In genomic region chr4:10334506-10335028, GRCh38 we compare ENCODE assay signal across 26 cellular contexts.
"Had no signal": no experiment of that assay in that cellular context is flagged by ENCODE, and none has a peak within 500 bp of the region (broad histone marks: within the 10 kb centered on the region; RNA-seq: fewer than 3 reads in every experiment).

No MANE protein-coding gene starts in this region.

- H3K36me3 Mint-ChIP-seq: activated naive CD8-positive, alpha-beta T cell treated with anti-CD3 and anti-CD28 coated beads for 36 hours; brain had no signal

- H3K4me1 ChIP-seq: adrenal gland, esophagus squamous epithelium, left lung, right lobe of liver, testis, transverse colon had no signal

- H3K9me3 ChIP-seq: adrenal gland, esophagus squamous epithelium, left lung, right lobe of liver, testis, transverse colon had no signal

- H3K4me3 Mint-ChIP-seq: activated naive CD4-positive, alpha-beta T cell treated with anti-CD3 and anti-CD28 coated beads for 36 hours; activated naive CD8-positive, alpha-beta T cell treated with anti-CD3 and anti-CD28 coated beads for 36 hours; activated T-helper 1 cell treated with anti-CD3 and anti-CD28 coated beads, Interleukin-12 subunit alpha, Interleukin-12 subunit beta, Interleukin-2, Interleukin-4 antibody, amounts not matched to agents 30 ng/mL and 10 ng/mL and 1 ng/mL, durations not matched to agents 14 hours and 24 hours and 36 hours; brain; nephron; T-helper 2 cell treated with Interferon-gamma antibody and Interleukin-4, amounts not matched to agents 5 μg/mL and 100 μg/mL, for 36 hours had no signal

- H3K27me3 ChIP-seq: adrenal gland, left lung, right lobe of liver, testis, transverse colon had no signal

- H3K27ac ChIP-seq: adrenal gland, esophagus squamous epithelium, left lung, right lobe of liver, skin epidermis, testis, transverse colon had no signal

- H3K4me3 ChIP-seq: adrenal gland, esophagus squamous epithelium, left lung, right lobe of liver, skin epidermis, testis, transverse colon had no signal

- H3K27ac Mint-ChIP-seq: activated naive CD4-positive, alpha-beta T cell treated with anti-CD3 and anti-CD28 coated beads for 36 hours; activated naive CD8-positive, alpha-beta T cell treated with anti-CD3 and anti-CD28 coated beads for 36 hours; activated T-helper 1 cell treated with anti-CD3 and anti-CD28 coated beads, Interleukin-12 subunit alpha, Interleukin-12 subunit beta, Interleukin-2, Interleukin-4 antibody, amounts not matched to agents 30 ng/mL and 10 ng/mL and 1 ng/mL, durations not matched to agents 14 hours and 24 hours and 36 hours; brain; nephron; T-helper 2 cell treated with Interferon-gamma antibody and Interleukin-4, amounts not matched to agents 5 μg/mL and 100 μg/mL, for 36 hours had no signal

- DNase-seq: activated CD4-positive, alpha-beta T cell treated with anti-CD3 and anti-CD28 coated beads for 48 hours; activated CD4-positive, alpha-beta T cell treated with anti-CD3 and anti-CD28 coated beads, Interleukin-2, amount 50 U/mL, for 48 hours; activated CD8-positive, alpha-beta memory T cell treated with anti-CD3 and anti-CD28 coated beads for 24 hours; activated effector memory CD4-positive, alpha-beta T cell treated with anti-CD3 and anti-CD28 coated beads, Interleukin-2, amount 50 U/mL, for 16 hours; activated naive CD4-positive, alpha-beta T cell treated with anti-CD3 and anti-CD28 coated beads for 36 hours; activated naive CD8-positive, alpha-beta T cell treated with anti-CD3 and anti-CD28 coated beads for 36 hours; adrenal gland; aorta; caudate nucleus; esophagus squamous epithelium; left lung; posterior cingulate gyrus; right lobe of liver; stimulated activated CD4-positive, alpha-beta T cell treated with anti-CD3 and anti-CD28 coated beads, Interleukin-12 subunit alpha, Interleukin-12 subunit beta, amount 100 ng/mL, for 4 hours; stimulated activated CD4-positive, alpha-beta T cell treated with anti-CD3 and anti-CD28 coated beads, Interleukin-4, amount 100 ng/mL, for 1 hour; stimulated activated naive CD8-positive, alpha-beta T cell treated with anti-CD3 and anti-CD28 coated beads, Interleukin-15, Interleukin-2, amounts not matched to agents 100 U/mL and 50 U/mL, for 24 hours; T-helper 1 cell; testis; transverse colon had no signal

- H3K36me3 ChIP-seq: adrenal gland, esophagus squamous epithelium, left lung, right lobe of liver, transverse colon had no signal

- H3K4me1 Mint-ChIP-seq: activated naive CD8-positive, alpha-beta T cell treated with anti-CD3 and anti-CD28 coated beads for 36 hours; brain; nephron had no signal

- FAIRE-seq: frontal cortex, urothelium cell line had no signal

- H3K9me3 Mint-ChIP-seq: activated naive CD4-positive, alpha-beta T cell treated with anti-CD3 and anti-CD28 coated beads for 36 hours; activated T-helper 1 cell treated with anti-CD3 and anti-CD28 coated beads, Interleukin-12 subunit alpha, Interleukin-12 subunit beta, Interleukin-2, Interleukin-4 antibody, amounts not matched to agents 30 ng/mL and 10 ng/mL and 1 ng/mL, durations not matched to agents 14 hours and 24 hours and 36 hours; T-helper 2 cell treated with Interferon-gamma antibody and Interleukin-4, amounts not matched to agents 5 μg/mL and 100 μg/mL, for 36 hours had no signal
